In genomic region chr10:74177140-74177677, GRCh38 we compare ENCODE assay signal across 8 cellular contexts. TPM values are rescaled to one million over a fixed set of nuclear protein-coding genes. Genes with fewer than 3 reads are reported as not detected.
DNase-seq lines count a peak whose midpoint lies in the region; ATAC-seq and TF ChIP-seq lines count a peak whose summit lies in the region.

No MANE protein-coding gene starts in this region.

- peaks cover 35% of the 10 kb centered on the region for H4K20me1 ChIP-seq in PC-3 (ENCODE audit: low read length)

- H3K4me1 Mint-ChIP-seq in CD4-positive, alpha-beta T cell (ENCODE audit: low read depth), result peaks cover 53% of the 10 kb centered on the region

- H3K79me2 ChIP-seq in PC-3 (ENCODE audit: low read length), result peaks cover 64% of the 10 kb centered on the region

- POLR2A ChIA-PET in CD4-positive, alpha-beta T cell (lab: Charles Lee), result interaction anchor here (1.3 to 4.4 kb wide), 8 partner anchors 13 to 934 kb away, joined by 4 to 58 read pairs (median 6); partner anchors contain the start of genes ADK, AP3M1 and SAMD8
- POLR2A ChIA-PET in HEK293T (lab: Yijun Ruan, JAX), result interaction anchor here (1.5 to 2.3 kb wide), 3 partner anchors 10 to 21 kb away, joined by 4 to 13 read pairs (median 7); no protein-coding TSS in a partner anchor
- POLR2A ChIA-PET in PC-3 (lab: Charles Lee; ENCODE audit: unreplicated experiment), result interaction anchor here (0.6 to 2.1 kb wide), 9 partner anchors 10 to 52 kb away, joined by 3 to 18 read pairs (median 3); no protein-coding TSS in a partner anchor

- H3K36me3 ChIP-seq in PC-3 (ENCODE audit: low read depth, low read length) (peaks cover 19% of the 10 kb centered on the region), right atrium auricular region (no peaks in the 10 kb centered on the region)

- intact Hi-C loops in CD4-positive, alpha-beta T cell (cut with DNase I, micrococcal nuclease), result loop anchor here in 1 of 2 experiments (2.0 to 10.0 kb wide), 2 partner anchors 36 to 182 kb away; partner anchors contain the start of gene VCL
- intact Hi-C loops in PC-3 (cut with micrococcal nuclease), result loop anchor here (1.0 to 5.0 kb wide), 3 partner anchors 9 to 1225 kb away; partner anchors contain the start of genes KAT6B and ZNF503
- intact Hi-C loops in sciatic nerve (cut with DNase I), result no loop called here

- no peaks in the 10 kb centered on the region for H3K9me3 Mint-ChIP-seq in CD4-positive, alpha-beta T cell
- no peaks in the 10 kb centered on the region for H3K9me3 Mint-ChIP-seq in activated naive CD4-positive, alpha-beta T cell treated with anti-CD3 and anti-CD28 coated beads, Interleukin-2, amount 50 U/mL, for 72 hours

- peak overlapping the region; percentile 72 for H2AFZ ChIP-seq in PC-3 (ENCODE audit: low read length)

- H3K27me3 Mint-ChIP-seq in CD4-positive, alpha-beta T cell, result no peaks in the 10 kb centered on the region

- no peaks in the 10 kb centered on the region for H3K27me3 ChIP-seq in CD4-positive, alpha-beta T cell (ENCODE audit: control insufficient read depth, insufficient read depth, low read length)
- H3K27me3 ChIP-seq in PC-3 (ENCODE audit: low read length) (no peaks in the 10 kb centered on the region), right atrium auricular region (no peaks in the 10 kb centered on the region)

- H3K4me2 ChIP-seq in PC-3 (ENCODE audit: low read length), result peak overlapping the region; percentile 77

- H3K4me1 ChIP-seq in PC-3 (ENCODE audit: insufficient read depth, low read length), result peaks cover 45% of the 10 kb centered on the region
- H3K4me1 ChIP-seq in right atrium auricular region, result peaks cover 0 to 18% of the 10 kb centered on the region in 2 donors

- H3K4me3 ChIP-seq in PC-3 (ENCODE audit: low read length), result peak overlapping the region; percentile 69
- peak overlapping the region; percentile 66 to 75 for H3K4me3 ChIP-seq in right atrium auricular region

- TSS peak; percentile 55 for BruUV-seq in PC-3 (replicated peaks; lab: Mats Ljungman, UMichigan)

- no peaks in the 10 kb centered on the region for H3K9me2 ChIP-seq in PC-3 (replicated peaks; ENCODE audit: low read length)

- peak in 8 of 10 experiments; percentile 7 to 39 (median 10) for DNase-seq in CD4-positive, alpha-beta T cell
- peak; percentile 16 for DNase-seq in HEK293T (ENCODE audit: extremely low spot score)
- DNase-seq in PC-3, result peak; percentile 98
- DNase-seq in activated naive CD4-positive, alpha-beta T cell treated with anti-CD3 and anti-CD28 coated beads, Interleukin-2, amount 50 U/mL, for 72 hours (ENCODE audit: low spot score in 2 of 2), result peak; percentile 38 to 64
- no peak for DNase-seq in right atrium auricular region (ENCODE audit: low spot score)
- no peak for DNase-seq in sciatic nerve (ENCODE audit: low spot score)
- DNase-seq in midbrain (lab: John Stamatoyannopoulos, UW), result no peak
- no peak for DNase-seq in NCI-H128 (lab: John Stamatoyannopoulos, UW; ENCODE audit: unreplicated experiment)

- H3K27ac ChIP-seq in CD4-positive, alpha-beta T cell (ENCODE audit: low read depth, low read length), result peak overlapping the region; percentile 84
- H3K27ac ChIP-seq in PC-3 (ENCODE audit: low read length), result peak overlapping the region; percentile 76
- peak overlapping the region; percentile 83 to 85 for H3K27ac ChIP-seq in right atrium auricular region

- peaks cover 9% of the 10 kb centered on the region for H3K36me3 Mint-ChIP-seq in CD4-positive, alpha-beta T cell (ENCODE audit: low read depth)
- H3K36me3 Mint-ChIP-seq in activated naive CD4-positive, alpha-beta T cell treated with anti-CD3 and anti-CD28 coated beads, Interleukin-2, amount 50 U/mL, for 72 hours, result peaks cover 0 to 12% of the 10 kb centered on the region in 2 donors

- no peaks in the 10 kb centered on the region for H3F3A ChIP-seq in PC-3 (ENCODE audit: low read length, unreplicated experiment)

- no peak for TF ChIP-seq CTCF in CD4-positive, alpha-beta T cell (IDR thresholded peaks at IDR 0.05)
- TF ChIP-seq CTCF in PC-3 (conservative IDR thresholded peaks at IDR 0.05; ENCODE audit: low read depth, low read length), result no peak
- no peak for TF ChIP-seq CTCF in right atrium auricular region (IDR thresholded peaks at IDR 0.05)

- no peak for ATAC-seq in CD4-positive, alpha-beta T cell (ENCODE audit: poor library complexity)
- ATAC-seq in PC-3, result peak; percentile 47
- ATAC-seq in activated naive CD4-positive, alpha-beta T cell treated with anti-CD3 and anti-CD28 coated beads, Interleukin-2, amount 50 U/mL, for 72 hours, result peak in 1 of 2 donors; percentile 30
- ATAC-seq in sciatic nerve, result peak; percentile 57

- peak overlapping the region; percentile 95 for H3K4me3 Mint-ChIP-seq in CD4-positive, alpha-beta T cell

- H3K9me3 ChIP-seq in CD4-positive, alpha-beta T cell (ENCODE audit: control insufficient read depth, low read length), result no peaks in the 10 kb centered on the region
- no peaks in the 10 kb centered on the region for H3K9me3 ChIP-seq in PC-3 (ENCODE audit: low read length)
- H3K9me3 ChIP-seq in right atrium auricular region, result no peaks in the 10 kb centered on the region

- H3K9ac ChIP-seq in PC-3 (ENCODE audit: low read length), result peak overlapping the region; percentile 78

- CTCF ChIA-PET in CD4-positive, alpha-beta T cell (lab: Charles Lee), result interaction anchor here (0.8 to 0.9 kb wide), 3 partner anchors 12 to 36 kb away, joined by 3 read pairs; no protein-coding TSS in a partner anchor
- CTCF ChIA-PET in HEK293T (lab: Yijun Ruan, JAX) (no interaction called here), PC-3 (lab: Charles Lee) (interaction anchor here (0.6 to 2.3 kb wide), 3 partner anchors 12 to 893 kb away, joined by 3 to 9 read pairs (median 6); no protein-coding TSS in a partner anchor)

- peak overlapping the region; percentile 98 for H3K27ac Mint-ChIP-seq in CD4-positive, alpha-beta T cell
- peak overlapping the region; percentile 96 to 99 for H3K27ac Mint-ChIP-seq in activated naive CD4-positive, alpha-beta T cell treated with anti-CD3 and anti-CD28 coated beads, Interleukin-2, amount 50 U/mL, for 72 hours

TF ChIP-seq in HEK293T, 16 proteins besides CTCF, POLR2A, EP300 and RAD21:
- TF ChIP-seq ZNF384 (IDR thresholded peaks at IDR 0.05), result no peak

RNA-seq across cellular contexts. Expression of gene ADK, which starts 26.2 kb away (rescaled TPM):
- total RNA-seq in CD4-positive, alpha-beta T cell, result 10 to 100 TPM; 15.3 to 17.6 TPM
- total RNA-seq in PC-3 (2014; rRNA removed) (221 and 256 TPM in 2 replicates), right atrium auricular region (10 to 100 TPM; 23.7 to 31.6 TPM), sciatic nerve (32.5 TPM)
- 10 to 100 TPM; 52.0 to 53.3 TPM for total RNA-seq in activated naive CD4-positive, alpha-beta T cell treated with anti-CD3 and anti-CD28 coated beads, Interleukin-2, amount 50 U/mL, for 72 hours

RNA-seq across cellular contexts. Expression of gene AP3M1, which starts 26.6 kb away (rescaled TPM):
- 10 to 100 TPM; 14.8 to 17.6 TPM for total RNA-seq in CD4-positive, alpha-beta T cell
- total RNA-seq in PC-3 (2014; rRNA removed) (129 and 165 TPM in 2 replicates), right atrium auricular region (10 to 100 TPM; 20.2 to 27.6 TPM), sciatic nerve (27.2 TPM)
- total RNA-seq in activated naive CD4-positive, alpha-beta T cell treated with anti-CD3 and anti-CD28 coated beads, Interleukin-2, amount 50 U/mL, for 72 hours, result 10 to 100 TPM; 29.7 to 39.7 TPM

Comparison
In these comparisons a context has a peak if more than half of its experiments do, and no peak if none do; other contexts are left out.
1. DNase-seq: peak in CD4-positive, alpha-beta T cell (8 of 10), HEK293T (single experiment), PC-3 (single experiment) and activated naive CD4-positive, alpha-beta T cell treated with anti-CD3 and anti-CD28 coated beads, Interleukin-2, amount 50 U/mL, for 72 hours (2 of 2); none in right atrium auricular region (single experiment), sciatic nerve (single experiment), midbrain (single experiment) and NCI-H128 (single experiment).
2. Peak in every context shown above with its lines, with median percentiles within 50 percentile points of each other: H3K27ac ChIP-seq.